In the genomic region with DNA sequence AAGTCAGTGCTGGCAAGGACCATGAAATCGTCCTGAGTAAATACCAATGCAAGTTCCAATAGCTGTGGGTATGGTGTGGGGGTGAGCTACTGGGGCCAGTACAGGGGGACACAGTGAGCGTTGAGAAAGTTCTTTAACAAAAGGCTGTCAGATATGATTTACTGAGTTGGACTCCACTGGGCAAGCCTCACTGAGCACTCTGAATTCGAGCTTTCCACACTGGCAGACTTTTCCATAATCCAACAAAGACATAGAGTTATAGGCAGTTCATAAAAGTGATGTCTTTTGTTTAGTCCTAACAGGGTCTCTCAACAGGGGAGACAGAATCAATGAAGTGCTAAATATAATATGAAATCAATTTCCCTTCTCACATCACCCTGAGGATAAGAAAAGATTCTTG, we compare ENCODE assay signal across 16 cellular contexts.
DNase-seq lines count a peak whose midpoint lies in the region; ATAC-seq and TF ChIP-seq lines count a peak whose summit lies in the region.
"Had no signal": no experiment of that assay in that cellular context is flagged by ENCODE, and none has a peak within 500 bp of the region (broad histone marks: within the 10 kb centered on the region; RNA-seq: fewer than 3 reads in every experiment).

No MANE protein-coding gene starts in this region.

- no peaks in the 10 kb centered on the region for H3K9me3 ChIP-seq in endodermal cell (ENCODE audit: control insufficient read depth, low read length)

- H3K27me3 Mint-ChIP-seq in endodermal cell (ENCODE audit: insufficient read depth) (no peaks in the 10 kb centered on the region), mesothelial cell of epicardium (ENCODE audit: low read depth) (no peaks in the 10 kb centered on the region)

- CTCF ChIA-PET in HEK293T (lab: Yijun Ruan, JAX): no interaction called here

- H3K36me3 Mint-ChIP-seq in endodermal cell (ENCODE audit: low read depth): no peaks in the 10 kb centered on the region
- H3K36me3 Mint-ChIP-seq in mesothelial cell of epicardium: no peaks in the 10 kb centered on the region
- H3K36me3 Mint-ChIP-seq: CD14-positive monocyte; CD8-positive, alpha-beta T cell had no signal

- DNase-seq in HEK293T (ENCODE audit: extremely low spot score) (no peak), endodermal cell (no peak), mesothelial cell of epicardium (ENCODE audit: low spot score in 2 of 2, unreplicated experiment in 2 of 2) (no peak), retina (peak; percentile 74), NCI-H1694 (lab: John Stamatoyannopoulos, UW) (no peak)
- DNase-seq: CD8-positive, alpha-beta T cell; COR-L47; DMS153; DMS79 treated with DMSO at 0.1 percent for 48 hours; EL; HCEC 1CT had no signal

- TF ChIP-seq CTCF in endodermal cell (conservative IDR thresholded peaks at IDR 0.05): no peak
- no peak for TF ChIP-seq CTCF in mesothelial cell of epicardium (IDR thresholded peaks at IDR 0.05; ENCODE audit: unreplicated experiment)

- H3K9ac ChIP-seq in endodermal cell (ENCODE audit: extremely low read depth, low read length, poor library complexity, severe bottlenecking): no peak overlapping the region

- H3K4me3 ChIP-seq in endodermal cell (ENCODE audit: low read length): no peak overlapping the region

- H3K27ac Mint-ChIP-seq in endodermal cell (no peak overlapping the region), mesothelial cell of epicardium (peak overlapping the region; percentile 85)
- H3K27ac Mint-ChIP-seq: CD8-positive, alpha-beta T cell had no signal

- H3K9me3 Mint-ChIP-seq in endodermal cell (no peaks in the 10 kb centered on the region), mesothelial cell of epicardium (no peaks in the 10 kb centered on the region)
- H3K9me3 Mint-ChIP-seq: CD14-positive monocyte; CD8-positive, alpha-beta T cell had no signal

- POLR2A ChIA-PET in HEK293T (lab: Yijun Ruan, JAX): interaction anchor here (1.7 kb wide), 1 partner anchor 21 kb away, joined by 3 read pairs; no protein-coding TSS in a partner anchor

- H3K36me3 ChIP-seq in endodermal cell (ENCODE audit: control insufficient read depth, insufficient read depth, low read length): no peaks in the 10 kb centered on the region

- H3K4me1 ChIP-seq in endodermal cell (ENCODE audit: control insufficient read depth, insufficient read depth, low read length): no peaks in the 10 kb centered on the region

- H3K4me3 Mint-ChIP-seq in endodermal cell: no peak overlapping the region
- no peak overlapping the region for H3K4me3 Mint-ChIP-seq in mesothelial cell of epicardium
- H3K4me3 Mint-ChIP-seq: CD14-positive monocyte; CD8-positive, alpha-beta T cell had no signal

- no peaks in the 10 kb centered on the region for H3K27me3 ChIP-seq in endodermal cell (ENCODE audit: control insufficient read depth, insufficient read depth, low read length, poor library complexity, severe bottlenecking)

- no peaks in the 10 kb centered on the region for H3K4me1 Mint-ChIP-seq in endodermal cell
- H3K4me1 Mint-ChIP-seq in mesothelial cell of epicardium: peaks cover 31% of the 10 kb centered on the region
- H3K4me1 Mint-ChIP-seq: CD14-positive monocyte had no signal

- 72 to 89% methylated on average over 2 to 3 of the region's 3 CpGs for WGBS in endodermal cell (ENCODE audit: insufficient coverage in 1 of 2, insufficient read length in 1 of 2), 2 experiments

- peak overlapping the region; percentile 80 for H3K27ac ChIP-seq in endodermal cell (ENCODE audit: low read depth, low read length)
- H3K27ac ChIP-seq: 22Rv1, HL-60 had no signal

- ATAC-seq in GM21390 (IDR thresholded peaks at IDR 0.05; ENCODE audit: unreplicated experiment): no peak
- ATAC-seq in GM18873 (IDR thresholded peaks at IDR 0.05; ENCODE audit: low FRiP score, unreplicated experiment): no peak
- ATAC-seq: CD8-positive, alpha-beta T cell had no signal

TF ChIP-seq in HEK293T, 16 proteins besides CTCF, POLR2A, EP300 and RAD21:
- TF ChIP-seq FOXM1 (IDR thresholded peaks at IDR 0.05; ENCODE audit: borderline replicate concordance) (no peak), ZNF384 (IDR thresholded peaks at IDR 0.05) (no peak), ARNT (IDR thresholded peaks at IDR 0.05) (no peak), ELF4 (IDR thresholded peaks at IDR 0.05) (no peak), TARDBP (IDR thresholded peaks at IDR 0.05) (no peak), SUZ12 (IDR thresholded peaks at IDR 0.05) (no peak)
- TF ChIP-seq, protein P1, sequence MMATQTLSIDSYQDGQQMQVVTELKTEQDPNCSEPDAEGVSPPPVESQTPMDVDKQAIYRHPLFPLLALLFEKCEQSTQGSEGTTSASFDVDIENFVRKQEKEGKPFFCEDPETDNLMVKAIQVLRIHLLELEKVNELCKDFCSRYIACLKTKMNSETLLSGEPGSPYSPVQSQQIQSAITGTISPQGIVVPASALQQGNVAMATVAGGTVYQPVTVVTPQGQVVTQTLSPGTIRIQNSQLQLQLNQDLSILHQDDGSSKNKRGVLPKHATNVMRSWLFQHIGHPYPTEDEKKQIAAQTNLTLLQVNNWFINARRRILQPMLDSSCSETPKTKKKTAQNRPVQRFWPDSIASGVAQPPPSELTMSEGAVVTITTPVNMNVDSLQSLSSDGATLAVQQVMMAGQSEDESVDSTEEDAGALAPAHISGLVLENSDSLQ (IDR thresholded peaks at IDR 0.05): peak; percentile 76
